Comparison of ENCODE assay signal across 17 cellular contexts in genomic region chr11:5597953-5598352, GRCh38. TPM values are rescaled to one million over a fixed set of nuclear protein-coding genes. Genes with fewer than 3 reads are reported as not detected.
DNase-seq lines count a peak whose midpoint lies in the region; ATAC-seq, FAIRE-seq and TF ChIP-seq lines count a peak whose summit lies in the region.
"Had no signal": no experiment of that assay in that cellular context is flagged by ENCODE, and none has a peak within 500 bp of the region (broad histone marks: within the 10 kb centered on the region; RNA-seq: fewer than 3 reads in every experiment).

No MANE protein-coding gene starts in this region.

- no peak overlapping the region for H3K27ac ChIP-seq in HUES6 (ENCODE audit: low read depth, low read length)
- H3K27ac ChIP-seq in H1 (ENCODE audit: low read depth, low read length), result no peak overlapping the region
- H3K27ac ChIP-seq in muscle layer of colon (ENCODE audit: low read depth, low read length), result peak overlapping the region; percentile 45
- H3K27ac ChIP-seq: prostate gland had no signal

- no peak overlapping the region for H2AFZ ChIP-seq in H1 (ENCODE audit: low read length)

- H3K18ac ChIP-seq in H1 (ENCODE audit: extremely low read depth, low read length), result peak overlapping the region; percentile 75; the same call in 1 of the 2 replicates

- H2BK120ac ChIP-seq in H1 (replicated peaks; ENCODE audit: low read depth, low read length), result peak overlapping the region; percentile 60

- no peak overlapping the region for H3K14ac ChIP-seq in H1 (ENCODE audit: insufficient read length)

- TF ChIP-seq POLR2A in H1 (IDR thresholded peaks at IDR 0.05; ENCODE audit: control extremely low read depth in 1 of 2, low read depth in 2 of 2, low read length in 2 of 2), result no peak

- peaks cover 3 to 32% of the 10 kb centered on the region in 2 experiments; a peak in 3 of 4 replicates for H3K79me2 ChIP-seq in H1 (ENCODE audit: control insufficient read depth in 1 of 2, insufficient read depth in 2 of 2, low read length in 2 of 2)

- peaks cover 8% of the 10 kb centered on the region; the same call in 1 of the 2 replicates for H3K23me2 ChIP-seq in H1 (ENCODE audit: low read depth, low read length)

- H4K20me1 ChIP-seq in H1 (replicated peaks in 1 of 2; ENCODE audit: control insufficient read depth in 1 of 2, insufficient read depth in 2 of 2, low read length in 2 of 2), result peaks cover 1 to 2% of the 10 kb centered on the region in 2 experiments

- H3K9ac ChIP-seq in HUES6 (ENCODE audit: low read length) (no peak overlapping the region), H1 (replicated peaks in 1 of 4; ENCODE audit: extremely low read depth in 1 of 4, low read depth in 3 of 4, low read length in 3 of 4) (no peak overlapping the region), muscle layer of colon (ENCODE audit: low read length) (no peak overlapping the region)

- peak overlapping the region; percentile 97 for H3K4me2 ChIP-seq in H1 (ENCODE audit: insufficient read depth in 1 of 2, low read depth in 2 of 2, low read length in 2 of 2)

- H4K5ac ChIP-seq in H1 (ENCODE audit: insufficient read length, low read depth, low read length), result no peak overlapping the region

- FAIRE-seq in H1 (lab: Jason Lieb, UNC), result no peak
- no peak for FAIRE-seq in RCC 7860 (lab: Jason Lieb, UNC)
- FAIRE-seq: GM18507 had no signal

- TF ChIP-seq RAD21 in H1 (IDR thresholded peaks at IDR 0.05 in 1 of 2, conservative IDR thresholded peaks at IDR 0.05 in 1 of 2; ENCODE audit: low read depth in 2 of 2, low read length in 2 of 2), result no peak

- no peaks in the 10 kb centered on the region for H3K27me3 ChIP-seq in HUES6 (ENCODE audit: control insufficient read depth, insufficient read depth, low read length)
- H3K27me3 ChIP-seq in H1 (replicated peaks in 1 of 4; ENCODE audit: control insufficient read depth in 3 of 4, extremely low read depth in 1 of 4, insufficient read depth in 3 of 4, low read length in 3 of 4), result no peaks in the 10 kb centered on the region; a peak in 1 of 7 replicates
- H3K27me3 ChIP-seq in muscle layer of colon (ENCODE audit: control insufficient read depth in 1 of 2, insufficient read depth in 2 of 2, low read length in 2 of 2), result no peaks in the 10 kb centered on the region

- TF ChIP-seq EP300 in H1 (IDR thresholded peaks at IDR 0.05; ENCODE audit: borderline replicate concordance in 1 of 2, low read depth in 2 of 2, low read length in 2 of 2), result no peak

- H2BK20ac ChIP-seq in H1 (ENCODE audit: low read length), result no peak overlapping the region

- CTCF ChIA-PET in H1 (lab: Charles Lee; ENCODE audit: partially characterized antibody), result interaction anchor here (0.6 to 6.8 kb wide), 6 partner anchors 8 to 284 kb away, joined by 3 to 71 read pairs (median 6); partner anchors contain the start of genes OR52B6, OR52N2 and TRIM5

- H2BK15ac ChIP-seq in H1 (ENCODE audit: low read length), result no peak overlapping the region

- POLR2A ChIA-PET in H1 (lab: Charles Lee; ENCODE audit: partially characterized antibody), result interaction anchor here (0.6 to 1.4 kb wide), 4 partner anchors 15 to 1049 kb away, joined by 3 to 4 read pairs (median 3); no protein-coding TSS in a partner anchor

- TF ChIP-seq CTCF in AG10803 (conservative IDR thresholded peaks at IDR 0.05; ENCODE audit: low read length) (no peak), H1 (IDR thresholded peaks at IDR 0.05; ENCODE audit: control extremely low read depth in 1 of 3, insufficient read depth in 1 of 3, low read depth in 1 of 3, low read length in 3 of 3) (no peak)

- H3K4me1 ChIP-seq in HUES6 (ENCODE audit: control insufficient read depth, insufficient read depth, low read length), result peaks cover 25% of the 10 kb centered on the region
- peaks cover 0 to 15% (median 8%) of the 10 kb centered on the region in 4 experiments for H3K4me1 ChIP-seq in H1 (replicated peaks in 1 of 4; ENCODE audit: control insufficient read depth in 3 of 4, insufficient read depth in 4 of 4, low read length in 3 of 4)
- H3K4me1 ChIP-seq in muscle layer of colon (ENCODE audit: insufficient read depth, low read length), result peaks cover 33% of the 10 kb centered on the region
- H3K4me1 ChIP-seq: prostate gland had no signal

- DNase-seq in AG10803 (ENCODE audit: low read depth), result no peak
- no peak for DNase-seq in H1 (ENCODE audit: low read depth in 1 of 2, low spot score in 2 of 2)
- no peak for DNase-seq in NCI-H2196 (lab: John Stamatoyannopoulos, UW; ENCODE audit: unreplicated experiment)
- DNase-seq in activated CD4-positive, alpha-beta T cell treated with anti-CD3 and anti-CD28 coated beads for 48 hours, result no peak
- DNase-seq in RCC 7860 (ENCODE audit: low spot score), result no peak
- DNase-seq: activated CD4-positive, alpha-beta T cell treated with anti-CD3 and anti-CD28 coated beads, Interleukin-2, amount 10 ng/mL, durations not matched to agents 7 days and 5 days; kidney glomerular epithelial cell; NCI-H1436 treated with DMSO at 0.1 percent for 48 hours; NCI-H226; stimulated activated naive CD8-positive, alpha-beta T cell treated with anti-CD3 and anti-CD28 coated beads, Interleukin-15, amount 100 ng/mL, for 72 hours; T-helper 9 cell had no signal

- no peaks in the 10 kb centered on the region for H3K79me1 ChIP-seq in H1 (ENCODE audit: low read depth, low read length)

- H3K36me3 ChIP-seq in HUES6 (ENCODE audit: control insufficient read depth, insufficient read depth, low read length) (no peaks in the 10 kb centered on the region), H1 (ENCODE audit: control insufficient read depth in 2 of 4, insufficient read depth in 4 of 4, low read length in 3 of 4) (no peaks in the 10 kb centered on the region), muscle layer of colon (ENCODE audit: insufficient read depth, low read length) (no peaks in the 10 kb centered on the region)
- H3K36me3 ChIP-seq: prostate gland had no signal

- H3K4me3 ChIP-seq in AG10803 (ENCODE audit: low read length) (peak overlapping the region; percentile 61), HUES6 (ENCODE audit: low read depth, low read length) (peak overlapping the region; percentile 75), H1 (ENCODE audit: extremely low read depth in 1 of 4, insufficient read depth in 2 of 4, low read depth in 3 of 4, low read length in 4 of 4) (peak overlapping the region in 3 of 4 experiments; percentile 77 to 97 (median 90); a peak in 5 of 8 replicates), muscle layer of colon (ENCODE audit: low read depth in 1 of 2, low read length in 2 of 2) (peak overlapping the region in 1 of 2 donors; percentile 21)
- H3K4me3 ChIP-seq: prostate gland had no signal

- ATAC-seq in HG03571 (IDR thresholded peaks at IDR 0.05; ENCODE audit: unreplicated experiment), result no peak
- ATAC-seq: stimulated activated naive CD8-positive, alpha-beta T cell treated with anti-CD3 and anti-CD28 coated beads, Interleukin-15, amount 100 ng/mL, for 72 hours had no signal

- H4K91ac ChIP-seq in H1 (replicated peaks; ENCODE audit: insufficient read length, low read length), result no peak overlapping the region

- peak overlapping the region; percentile 44; the same call in 1 of the 2 replicates for H2BK12ac ChIP-seq in H1 (ENCODE audit: low read depth, low read length)

- WGBS in H1 (ENCODE audit: extremely low coverage in 1 of 2, insufficient coverage in 1 of 2, insufficient read length in 1 of 2, insufficient replicate concordance in 2 of 2, low coverage in 1 of 2, low lambda C conversion rate in 2 of 2, missing lambda C conversion rate in 1 of 2), 2 experiments, result 13% methylated on average over 3 of the region's 3 CpGs; no CpG with 5 or more reads in 1 of the 2 experiments

- no peak overlapping the region for H2AK5ac ChIP-seq in H1 (ENCODE audit: low read depth, low read length)

- H3K4ac ChIP-seq in H1 (replicated peaks; ENCODE audit: insufficient read length, low read depth, low read length), result no peak overlapping the region

- no peak overlapping the region for H3K23ac ChIP-seq in H1 (ENCODE audit: insufficient read length)

- no peak overlapping the region for H3K56ac ChIP-seq in H1 (replicated peaks; ENCODE audit: insufficient read length, low read depth, low read length)

- H2BK5ac ChIP-seq in H1 (ENCODE audit: low read depth, low read length), result 0 out of 2 replicates have a peak overlapping the region, but pooled peaks have one; percentile 18

- no peaks in the 10 kb centered on the region for H3K9me3 ChIP-seq in HUES6 (ENCODE audit: control insufficient read depth, insufficient read depth, low read depth, low read length)
- H3K9me3 ChIP-seq in H1 (ENCODE audit: insufficient read depth in 2 of 2, low read depth in 1 of 2, low read length in 1 of 2), result no peaks in the 10 kb centered on the region
- H3K9me3 ChIP-seq in muscle layer of colon (ENCODE audit: low read length), result no peaks in the 10 kb centered on the region
- H3K9me3 ChIP-seq: prostate gland had no signal

- H4K8ac ChIP-seq in H1 (ENCODE audit: extremely low read depth, insufficient read depth, low read length), result peak overlapping the region; percentile 79; the same call in 1 of the 2 replicates

RNA-seq across cellular contexts. Expression of gene TRIM6, which starts 1.5 kb away (rescaled TPM):
- total RNA-seq in H1 (2021; fragmentation: NEBNext Ultra II Directional; extraction: Animal tissue kit (Norgen Biotek cat#: 25700)), result 20.6 and 21.6 TPM in 2 replicates
- polyA plus RNA-seq in H1 (2011; rRNA removed), result 21.8 and 23.3 TPM in 2 replicates
- polyA plus RNA-seq in H1 (2011; cell fraction: cytosol; rRNA removed), result 25.1 TPM
- 14.6 TPM for polyA plus RNA-seq in H1 (2011; cell fraction: nucleus; rRNA removed)
- 13.2 to 21.0 TPM (median 15.0 TPM) in 4 replicates for polyA plus RNA-seq in H1 (2012, experiment 1 of 2)
- 3.9 TPM for polyA plus RNA-seq in H1 (2012, experiment 2 of 2)
- polyA plus RNA-seq in H1 (2013, experiment 1 of 2), result 17.8 TPM
- 20.2 TPM for polyA plus RNA-seq in H1 (2013, experiment 2 of 2)
- 15.7 and 16.6 TPM in 2 replicates for polyA minus RNA-seq in H1 (2011; rRNA and poly(A)+ RNA removed)
- 10.1 TPM for polyA minus RNA-seq in H1 (2011; cell fraction: cytosol; rRNA and poly(A)+ RNA removed)
- polyA minus RNA-seq in H1 (2011; cell fraction: nucleus; rRNA and poly(A)+ RNA removed), result 11.9 TPM

RNA-seq across cellular contexts. Expression of gene OR52B6, which starts 17.3 kb away (rescaled TPM):
- not detected in 2 replicates for total RNA-seq in H1 (2021; fragmentation: NEBNext Ultra II Directional; extraction: Animal tissue kit (Norgen Biotek cat#: 25700))
- polyA plus RNA-seq in H1 (2011; rRNA removed), result not detected in 2 replicates
- not detected for polyA plus RNA-seq in H1 (2011; cell fraction: cytosol; rRNA removed)
- polyA plus RNA-seq in H1 (2011; cell fraction: nucleus; rRNA removed), result not detected
- polyA plus RNA-seq in H1 (2012, experiment 1 of 2), result not detected in 4 replicates
- not detected for polyA plus RNA-seq in H1 (2012, experiment 2 of 2)
- not detected for polyA plus RNA-seq in H1 (2013, experiment 1 of 2)
- polyA plus RNA-seq in H1 (2013, experiment 2 of 2), result not detected
- not detected in 2 replicates for polyA minus RNA-seq in H1 (2011; rRNA and poly(A)+ RNA removed)
- not detected for polyA minus RNA-seq in H1 (2011; cell fraction: cytosol; rRNA and poly(A)+ RNA removed)
- polyA minus RNA-seq in H1 (2011; cell fraction: nucleus; rRNA and poly(A)+ RNA removed), result not detected
- total RNA-seq: activated CD4-positive, alpha-beta T cell treated with anti-CD3 and anti-CD28 coated beads, Interleukin-2, amount 10 ng/mL, durations not matched to agents 7 days and 5 days; glomerular endothelial cell; prostate gland had no signal

RNA-seq across cellular contexts. Expression of gene TRIM34, which starts 26.8 kb away (rescaled TPM):
- total RNA-seq in H1 (2021; fragmentation: NEBNext Ultra II Directional; extraction: Animal tissue kit (Norgen Biotek cat#: 25700)), result 0.63 and 0.76 TPM in 2 replicates
- 2.6 and 5.8 TPM in 2 replicates for polyA plus RNA-seq in H1 (2011; rRNA removed)
- polyA plus RNA-seq in H1 (2011; cell fraction: cytosol; rRNA removed), result 2.8 TPM
- polyA plus RNA-seq in H1 (2011; cell fraction: nucleus; rRNA removed), result 1.4 TPM
- 0.84 to 2.1 TPM (median 1.7 TPM) in 4 replicates for polyA plus RNA-seq in H1 (2012, experiment 1 of 2)
- polyA plus RNA-seq in H1 (2012, experiment 2 of 2), result 0.21 TPM
- 1.1 TPM for polyA plus RNA-seq in H1 (2013, experiment 1 of 2)
- 1.7 TPM for polyA plus RNA-seq in H1 (2013, experiment 2 of 2)
- 2.5 and 2.6 TPM in 2 replicates for polyA minus RNA-seq in H1 (2011; rRNA and poly(A)+ RNA removed)
- 0.95 TPM for polyA minus RNA-seq in H1 (2011; cell fraction: cytosol; rRNA and poly(A)+ RNA removed)
- polyA minus RNA-seq in H1 (2011; cell fraction: nucleus; rRNA and poly(A)+ RNA removed), result 1.5 TPM

RNA-seq across cellular contexts. Expression of gene OR52H1, which starts 49.6 kb away (rescaled TPM):
- total RNA-seq in H1 (2021; fragmentation: NEBNext Ultra II Directional; extraction: Animal tissue kit (Norgen Biotek cat#: 25700)), result not detected in 2 replicates
- polyA plus RNA-seq in H1 (2011; rRNA removed), result 0.09 TPM in 2 replicates
- polyA plus RNA-seq in H1 (2011; cell fraction: cytosol; rRNA removed), result not detected
- polyA plus RNA-seq in H1 (2011; cell fraction: nucleus; rRNA removed), result 0.53 TPM
- polyA plus RNA-seq in H1 (2012, experiment 1 of 2), result not detected in 4 replicates
- polyA plus RNA-seq in H1 (2012, experiment 2 of 2), result not detected
- polyA plus RNA-seq in H1 (2013, experiment 1 of 2), result not detected
- not detected for polyA plus RNA-seq in H1 (2013, experiment 2 of 2)
- polyA minus RNA-seq in H1 (2011; rRNA and poly(A)+ RNA removed), result 0.83 and 1.2 TPM in 2 replicates
- not detected for polyA minus RNA-seq in H1 (2011; cell fraction: cytosol; rRNA and poly(A)+ RNA removed)
- 2.9 TPM for polyA minus RNA-seq in H1 (2011; cell fraction: nucleus; rRNA and poly(A)+ RNA removed)
- total RNA-seq: glomerular endothelial cell had no signal
